ENCODE assay signal across 18 cellular contexts in the genomic region with DNA sequence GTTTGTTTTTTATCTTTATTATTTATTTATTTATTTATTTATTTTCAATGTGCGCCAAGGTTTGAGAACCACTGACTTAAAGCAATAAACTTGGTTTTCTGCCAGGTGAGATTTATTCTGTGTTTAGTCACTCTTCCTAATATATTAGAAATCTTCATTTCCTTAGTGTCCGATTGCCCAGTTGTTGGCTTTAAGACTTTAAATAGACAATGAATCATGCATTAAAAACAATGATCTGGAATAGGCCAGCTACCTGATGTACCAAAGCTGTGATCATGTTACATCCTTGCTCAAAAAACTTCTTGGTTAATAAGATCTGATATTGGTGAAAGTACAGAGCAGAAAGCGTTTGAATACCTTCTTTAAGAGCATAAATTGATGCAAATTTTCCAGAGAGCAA. TPM values are rescaled to one million over a fixed set of nuclear protein-coding genes. Genes with fewer than 3 reads are reported as not detected.
DNase-seq lines count a peak whose midpoint lies in the region; ATAC-seq and TF ChIP-seq lines count a peak whose summit lies in the region.
"Had no signal": no experiment of that assay in that cellular context is flagged by ENCODE, and none has a peak within 500 bp of the region (broad histone marks: within the 10 kb centered on the region; RNA-seq: fewer than 3 reads in every experiment).

No MANE protein-coding gene starts in this region.

- BruUV-seq in PC-9 (replicated peaks; lab: Mats Ljungman, UMichigan): no TSS peak
- no TSS peak for BruUV-seq in A673 (replicated peaks; lab: Mats Ljungman, UMichigan)

- intact Hi-C loops in PC-9 (cut with micrococcal nuclease; ENCODE audit: unreplicated experiment) (no loop called here), A673 (cut with micrococcal nuclease; ENCODE audit: unreplicated experiment) (no loop called here), dorsolateral prefrontal cortex (cut with DNase I) (no loop called here)

- peaks cover 24% of the 10 kb centered on the region; the same call in 1 of the 2 replicates for H3K9me3 ChIP-seq in PC-9 (ENCODE audit: insufficient read depth, low read depth)
- H3K9me3 ChIP-seq in osteoblast (ENCODE audit: low read depth, low read length): peaks cover 5% of the 10 kb centered on the region
- no peaks in the 10 kb centered on the region for H3K9me3 ChIP-seq in A673 (ENCODE audit: low read depth, low read length, poor library complexity, severe bottlenecking)
- H3K9me3 ChIP-seq: Caco-2, transverse colon had no signal

- H2AFZ ChIP-seq in PC-9 (no peak overlapping the region), osteoblast (ENCODE audit: low read length) (no peak overlapping the region)

- no peaks in the 10 kb centered on the region for H3K79me2 ChIP-seq in PC-9 (ENCODE audit: low read depth)
- H3K79me2 ChIP-seq in osteoblast (ENCODE audit: insufficient read depth, low read length): no peaks in the 10 kb centered on the region

- H3K9me2 ChIP-seq in PC-9 (ENCODE audit: insufficient read depth): no peaks in the 10 kb centered on the region

- peaks cover 36% of the 10 kb centered on the region for H3F3A ChIP-seq in PC-9 (ENCODE audit: insufficient read depth, low read depth)

- no peak for ATAC-seq in HG03097 (IDR thresholded peaks at IDR 0.05; ENCODE audit: low FRiP score, unreplicated experiment)
- ATAC-seq: gastroesophageal sphincter, left colon, T-cell had no signal

- H3K4me2 ChIP-seq in PC-9 (peak overlapping the region; percentile 23), osteoblast (ENCODE audit: insufficient read depth, low read length) (peak overlapping the region; percentile 14)

- H3K4me1 ChIP-seq in PC-9 (replicated peaks; ENCODE audit: insufficient read depth): peaks cover 43% of the 10 kb centered on the region
- peaks cover 22% of the 10 kb centered on the region for H3K4me1 ChIP-seq in osteoblast (ENCODE audit: insufficient read depth, low read length)
- no peaks in the 10 kb centered on the region for H3K4me1 ChIP-seq in A673 (ENCODE audit: insufficient read depth, low read length, poor library complexity, severe bottlenecking)
- H3K4me1 ChIP-seq: Caco-2, gastroesophageal sphincter, transverse colon had no signal

- TF ChIP-seq CTCF in PC-9 (conservative IDR thresholded peaks at IDR 0.05) (no peak), epithelial cell of esophagus (IDR thresholded peaks at IDR 0.05; ENCODE audit: insufficient read depth, low read depth, low read length, missing control alignments) (no peak), osteoblast (IDR thresholded peaks at IDR 0.05; ENCODE audit: extremely low read depth, low read depth, low read length) (no peak), A673 (conservative IDR thresholded peaks at IDR 0.05; ENCODE audit: low read depth, low read length) (no peak), dorsolateral prefrontal cortex (IDR thresholded peaks at IDR 0.05 in 54 of 56, conservative IDR thresholded peaks at IDR 0.05 in 2 of 56; ENCODE audit: low read depth in 1 of 56, partially characterized antibody in 56 of 56) (no peak)

- CTCF ChIA-PET in PC-9 (lab: Charles Lee) (no interaction called here), A673 (lab: Charles Lee) (no interaction called here)

- POLR2A ChIA-PET in PC-9 (lab: Charles Lee; ENCODE audit: unreplicated experiment) (interaction anchor here (0.6 to 0.8 kb wide), 2 partner anchors 50 to 194 kb away, joined by 4 to 15 read pairs; no protein-coding TSS in a partner anchor), A673 (lab: Charles Lee; ENCODE audit: low non-redundant PET) (no interaction called here)

- no peaks in the 10 kb centered on the region for H4K20me1 ChIP-seq in PC-9 (ENCODE audit: insufficient read depth)
- no peaks in the 10 kb centered on the region for H4K20me1 ChIP-seq in osteoblast (ENCODE audit: insufficient read depth, low read length)

- H3K27me3 ChIP-seq in PC-9 (ENCODE audit: insufficient read depth, low read depth) (no peaks in the 10 kb centered on the region), osteoblast (ENCODE audit: insufficient read depth, low read length) (no peaks in the 10 kb centered on the region), A673 (replicated peaks; ENCODE audit: insufficient read depth, low read depth, low read length, poor library complexity) (no peaks in the 10 kb centered on the region), dorsolateral prefrontal cortex (no peaks in the 10 kb centered on the region)
- H3K27me3 ChIP-seq: gastroesophageal sphincter had no signal

- DNase-seq in ELR (ENCODE audit: low read depth): peak; percentile 80
- DNase-seq in PC-9: peak in 1 of 2 experiments; percentile 82
- peak; percentile 63 for DNase-seq in epithelial cell of esophagus (ENCODE audit: low read depth)
- DNase-seq in osteoblast (ENCODE audit: insufficient read length, low spot score, missing footprints): no peak
- no peak for DNase-seq in substantia nigra (lab: John Stamatoyannopoulos, UW)
- DNase-seq in A673 (ENCODE audit: low spot score): no peak
- no peak for DNase-seq in dorsolateral prefrontal cortex
- DNase-seq: activated naive CD4-positive, alpha-beta T cell; Caco-2; left colon; NCI-H2029; NCI-H510A; Right ventricle myocardium superior; stimulated activated naive CD4-positive, alpha-beta T cell; T-cell; transverse colon had no signal

- H3K4me3 ChIP-seq in PC-9 (no peak overlapping the region), epithelial cell of esophagus (ENCODE audit: low read length) (no peak overlapping the region), osteoblast (ENCODE audit: insufficient read depth, low read length) (no peak overlapping the region), A673 (ENCODE audit: low read depth, low read length, poor library complexity, severe bottlenecking) (no peak overlapping the region), dorsolateral prefrontal cortex (no peak overlapping the region)
- H3K4me3 ChIP-seq: gastroesophageal sphincter, transverse colon had no signal

- H3K36me3 ChIP-seq in PC-9 (ENCODE audit: low read depth): no peaks in the 10 kb centered on the region
- no peaks in the 10 kb centered on the region for H3K36me3 ChIP-seq in osteoblast (ENCODE audit: insufficient read depth, low read length)
- no peaks in the 10 kb centered on the region for H3K36me3 ChIP-seq in A673 (ENCODE audit: insufficient read depth, low read length, poor library complexity, severe bottlenecking)
- H3K36me3 ChIP-seq: gastroesophageal sphincter, transverse colon had no signal

- H3K27ac ChIP-seq in PC-9 (peak overlapping the region; percentile 27), osteoblast (ENCODE audit: low read depth, low read length) (peak overlapping the region; percentile 66), substantia nigra (ENCODE audit: low read depth, low read length, poor library complexity, severe bottlenecking) (no peak overlapping the region), A673 (ENCODE audit: low read depth, low read length, poor library complexity, severe bottlenecking) (no peak overlapping the region), dorsolateral prefrontal cortex (no peak overlapping the region)
- H3K27ac ChIP-seq: gastroesophageal sphincter, transverse colon had no signal

RNA-seq across cellular contexts. Expression of a gene that starts 52.1 kb away (rescaled TPM):
- total RNA-seq in PC-9 (2021) (112 and 143 TPM in 2 replicates), osteoblast (189 and 199 TPM in 2 replicates), A673 (2021) (47.5 and 51.4 TPM in 2 replicates), dorsolateral prefrontal cortex (100 to 1,000 TPM in 108 of 120 experiments, 10 to 100 TPM in 12; 66.2 to 345 (median 150) TPM)

Comparison
In these comparisons a context has a peak if more than half of its experiments do, and no peak if none do; other contexts are left out.
1. DNase-seq: peak in ELR (single experiment) and epithelial cell of esophagus (single experiment); none in osteoblast (single experiment), substantia nigra (0 of 49), A673 (single experiment) and dorsolateral prefrontal cortex (0 of 10).
2. H3K27ac ChIP-seq: peak in PC-9 (single experiment) and osteoblast (single experiment); none in substantia nigra (single experiment), A673 (single experiment) and dorsolateral prefrontal cortex (0 of 59).